Comparison of ENCODE assay signal across 12 cellular contexts in genomic region chr2:173881466-173881865, GRCh38.
DNase-seq lines count a peak whose midpoint lies in the region; ATAC-seq, FAIRE-seq and TF ChIP-seq lines count a peak whose summit lies in the region.
"Had no signal": no experiment of that assay in that cellular context is flagged by ENCODE, and none has a peak within 500 bp of the region (broad histone marks: within the 10 kb centered on the region; RNA-seq: fewer than 3 reads in every experiment).

No MANE protein-coding gene starts in this region.

- H3K4me3 ChIP-seq in K562 = no peak overlapping the region
- H3K4me3 ChIP-seq: A549, skin epidermis had no signal

- TF ChIP-seq RAD21 in K562 (CRISPR knock-in tag; conservative IDR thresholded peaks at IDR 0.05 in 1 of 2, IDR thresholded peaks at IDR 0.05 in 1 of 2) = no peak

- no peaks in the 10 kb centered on the region; a peak in 1 of 5 replicates for H3K4me1 ChIP-seq in K562 (replicated peaks in 1 of 2; ENCODE audit: control insufficient read depth in 2 of 2, insufficient read depth in 2 of 2, low read length in 2 of 2)
- H3K4me1 ChIP-seq: A549 had no signal

- no peaks in the 10 kb centered on the region for H4K20me1 ChIP-seq in K562 (replicated peaks; ENCODE audit: control insufficient read depth, insufficient read depth, low read length)

- no peaks in the 10 kb centered on the region for H3K9me3 ChIP-seq in K562 (replicated peaks; ENCODE audit: control insufficient read depth, insufficient read depth, low read depth, low read length)

- FAIRE-seq in K562 (lab: Jason Lieb, UNC) = no peak
- FAIRE-seq: A549, colon had no signal

- 0% methylated on average over 4 of the region's 4 CpGs for WGBS in K562 (ENCODE audit: insufficient coverage, low coverage, missing lambda C conversion rate)

- TF ChIP-seq CTCF in K562 (IDR thresholded peaks at IDR 0.05 in 2 of 3, conservative IDR thresholded peaks at IDR 0.05 in 1 of 3; ENCODE audit: insufficient read depth in 2 of 3, low read depth in 1 of 3, low read length in 3 of 3) = no peak

- no peak for TF ChIP-seq EP300 in K562 (IDR thresholded peaks at IDR 0.05; ENCODE audit: low read length)

- no peaks in the 10 kb centered on the region for H3K9me1 ChIP-seq in K562 (ENCODE audit: control insufficient read depth, insufficient read depth, low read length)

- no peak for TF ChIP-seq POLR2A in K562 (conservative IDR thresholded peaks at IDR 0.05)

- CTCF ChIA-PET in K562 (lab: Yijun Ruan, JAX; ENCODE audit: low intra/inter-chr PET ratio) = no interaction called here

- intact Hi-C loops in K562 (cut with micrococcal nuclease) = loop anchor here (5.0 kb wide), 2 partner anchors 156 to 456 kb away; no protein-coding TSS in a partner anchor

- ATAC-seq in K562 (peak; percentile 21; the same call in 1 of the 3 replicates), HG03571 (IDR thresholded peaks at IDR 0.05; ENCODE audit: unreplicated experiment) (no peak)
- ATAC-seq: A549 had no signal

- POLR2A ChIA-PET in K562 (lab: Yijun Ruan, JAX) = interaction anchor here (1.8 kb wide), 1 partner anchor 10 kb away, joined by 6 read pairs; no protein-coding TSS in a partner anchor

- no peak overlapping the region for H3K4me2 ChIP-seq in K562 (ENCODE audit: insufficient read depth, low read length)
- H3K4me2 ChIP-seq: A549 had no signal

- BruUV-seq in K562 (replicated peaks; lab: Mats Ljungman, UMichigan) = no TSS peak

- H3K27me3 ChIP-seq in K562 (ENCODE audit: control insufficient read depth in 2 of 2, insufficient read depth in 2 of 2, low read length in 2 of 2) = peaks cover 24 to 47% of the 10 kb centered on the region in 2 experiments; a peak in 4 of 5 replicates

- in situ Hi-C loops in K562 (cut with MboI) = no loop called here

- H3K27ac ChIP-seq in K562 (ENCODE audit: extremely low read depth, low read depth, low read length) = no peak overlapping the region
- H3K27ac ChIP-seq: A549, skin epidermis had no signal

- no peaks in the 10 kb centered on the region for H3K79me2 ChIP-seq in K562 (ENCODE audit: control insufficient read depth, insufficient read depth, low read length)

- no peak overlapping the region for H3K9ac ChIP-seq in K562 (ENCODE audit: insufficient read depth in 1 of 2, low read depth in 2 of 2, low read length in 2 of 2)

- no peak overlapping the region for H2AFZ ChIP-seq in K562 (ENCODE audit: low read depth, low read length)

- H3K36me3 ChIP-seq in K562 (ENCODE audit: control insufficient read depth, insufficient read depth, low read length) = no peaks in the 10 kb centered on the region

- DNase-seq in NCI-H2107 treated with DMSO at 0.1 percent for 48 hours (lab: John Stamatoyannopoulos, UW; ENCODE audit: unreplicated experiment) = peak; percentile 42
- no peak for DNase-seq in NCI-H2107 (lab: John Stamatoyannopoulos, UW)
- peak; percentile 87 for DNase-seq in NCI-H2171 (lab: John Stamatoyannopoulos, UW)
- DNase-seq in K562 (ENCODE audit: extremely low read depth in 1 of 4, low spot score in 3 of 4) = peak in 1 of 4 experiments; percentile 28
- DNase-seq in pulmonary artery endothelial cell (ENCODE audit: low read depth, low spot score) = peak; percentile 17
- no peak for DNase-seq in stimulated activated CD8-positive, alpha-beta memory T cell treated with anti-CD3 and anti-CD28 coated beads, Interleukin-4, amount 100 ng/mL, for 48 hours
- no peak for DNase-seq in amniotic stem cell (lab: John Stamatoyannopoulos, UW)
- DNase-seq: HFFc6 had no signal

TF ChIP-seq in K562, 482 proteins besides CTCF, POLR2A, EP300 and RAD21:
- TF ChIP-seq HNRNPL (IDR thresholded peaks at IDR 0.05; ENCODE audit: low read depth, low read length) (no peak), ZNF165 (CRISPR knock-in tag; IDR thresholded peaks at IDR 0.05; ENCODE audit: borderline replicate concordance) (no peak), TAL1 (IDR thresholded peaks at IDR 0.05) (peak; percentile 24; the same call in 1 of the 2 replicates), CBFA2T3 (IDR thresholded peaks at IDR 0.05) (peak; percentile 47), NFIC (IDR thresholded peaks at IDR 0.05) (peak; percentile 60)

Comparison
In these comparisons a context has a peak if more than half of its experiments do, and no peak if none do; other contexts are left out.
1. DNase-seq: peak in NCI-H2107 treated with DMSO at 0.1 percent for 48 hours (single experiment), NCI-H2171 (single experiment) and pulmonary artery endothelial cell (single experiment); none in NCI-H2107 (single experiment), stimulated activated CD8-positive, alpha-beta memory T cell treated with anti-CD3 and anti-CD28 coated beads, Interleukin-4, amount 100 ng/mL, for 48 hours (single experiment) and amniotic stem cell (single experiment).